8 cellular contexts compared by ENCODE assay signal in genomic region chr15:48541659-48542334, GRCh38.
DNase-seq lines count a peak whose midpoint lies in the region; ATAC-seq, FAIRE-seq and TF ChIP-seq lines count a peak whose summit lies in the region.

No MANE protein-coding gene starts in this region.

- H3K4me3 ChIP-seq in left ventricle myocardium inferior (peak overlapping the region; percentile 0), HepG2 (replicated peaks in 1 of 3; ENCODE audit: insufficient read depth in 1 of 3, low read depth in 2 of 3, low read length in 3 of 3) (no peak overlapping the region), psoas muscle (no peak overlapping the region)

- H3K27ac ChIP-seq in left ventricle myocardium inferior (replicated peaks) (peak overlapping the region; percentile 50), HepG2 (ENCODE audit: extremely low read length, insufficient read depth, low read length) (no peak overlapping the region), psoas muscle (no peak overlapping the region)

- CTCF ChIA-PET in HepG2 (lab: Yijun Ruan, JAX; ENCODE audit: low intra/inter-chr PET ratio, low total read pairs): no interaction called here

- H3K27me3 ChIP-seq in left ventricle myocardium inferior (ENCODE audit: low read depth) (no peaks in the 10 kb centered on the region), HepG2 (ENCODE audit: control insufficient read depth in 1 of 2, insufficient read depth in 2 of 2, low read length in 2 of 2) (no peaks in the 10 kb centered on the region), psoas muscle (ENCODE audit: insufficient read depth in 3 of 3, low read length in 2 of 3) (no peaks in the 10 kb centered on the region)

- no peaks in the 10 kb centered on the region for H3K79me2 ChIP-seq in HepG2 (ENCODE audit: insufficient read depth, low read length)

- peak; percentile 97 for ATAC-seq in GM21786 (IDR thresholded peaks at IDR 0.05; ENCODE audit: unreplicated experiment)
- no peak for ATAC-seq in HepG2
- no peak for ATAC-seq in GM21737 (IDR thresholded peaks at IDR 0.05; ENCODE audit: unreplicated experiment)
- ATAC-seq in psoas muscle: no peak

- no peak for TF ChIP-seq EP300 in HepG2 (IDR thresholded peaks at IDR 0.05; ENCODE audit: low read depth in 2 of 2, low read length in 2 of 2)
- TF ChIP-seq EP300 in HepG2 (CRISPR knock-in tag; IDR thresholded peaks at IDR 0.05; ENCODE audit: borderline replicate concordance): no peak

- H3K9me3 ChIP-seq in left ventricle myocardium inferior (replicated peaks) (no peaks in the 10 kb centered on the region), HepG2 (ENCODE audit: low read length) (no peaks in the 10 kb centered on the region), psoas muscle (no peaks in the 10 kb centered on the region)

- H2AFZ ChIP-seq in HepG2 (ENCODE audit: low read length): no peak overlapping the region

- in situ Hi-C loops in HepG2 (cut with HindIII; ENCODE audit: extremely low pct_ligation_motif_present, low pct_unique_long_range_greater_than_20kb): no loop called here

- no peaks in the 10 kb centered on the region for H3K36me3 ChIP-seq in left ventricle myocardium inferior
- H3K36me3 ChIP-seq in HepG2 (replicated peaks in 1 of 2; ENCODE audit: control insufficient read depth in 1 of 2, insufficient read depth in 2 of 2, low read length in 2 of 2): no peaks in the 10 kb centered on the region
- no peaks in the 10 kb centered on the region for H3K36me3 ChIP-seq in psoas muscle (ENCODE audit: insufficient read depth in 1 of 2, low read depth in 1 of 2)

- POLR2A ChIA-PET in HepG2 (lab: Yijun Ruan, JAX): no interaction called here

- peak; percentile 85 for DNase-seq in GM04504 (ENCODE audit: low read depth)
- DNase-seq in NCI-H2227 treated with DMSO at 0.1 percent for 48 hours (lab: John Stamatoyannopoulos, UW): peak; percentile 51
- no peak for DNase-seq in left ventricle myocardium inferior
- DNase-seq in stimulated activated CD4-positive, alpha-beta T cell treated with anti-CD3 and anti-CD28 coated beads, Interleukin-15, amount 100 ng/mL, for 24 hours: no peak
- no peak for DNase-seq in HepG2 (ENCODE audit: low spot score)
- DNase-seq in psoas muscle: no peak

- no peak for TF ChIP-seq POLR2A in HepG2 (IDR thresholded peaks at IDR 0.05; ENCODE audit: insufficient read depth in 1 of 2, low read depth in 2 of 2, low read length in 2 of 2)

- no peak overlapping the region for H3K4me2 ChIP-seq in HepG2 (ENCODE audit: low read depth, low read length)

- FAIRE-seq in HepG2 (lab: Jason Lieb, UNC): no peak

- H4K20me1 ChIP-seq in HepG2 (ENCODE audit: insufficient read depth, low read length): no peaks in the 10 kb centered on the region

- peaks cover 41% of the 10 kb centered on the region for H3K4me1 ChIP-seq in left ventricle myocardium inferior
- H3K4me1 ChIP-seq in HepG2 (ENCODE audit: insufficient read depth, low read length): no peaks in the 10 kb centered on the region
- no peaks in the 10 kb centered on the region for H3K4me1 ChIP-seq in psoas muscle

- WGBS in HepG2 (ENCODE audit: low lambda C conversion rate): 10% methylated on average over 6 of the region's 6 CpGs
- 13 to 31% (median 15%) methylated on average over 6 of the region's 6 CpGs for WGBS in psoas muscle, 3 donors

- no peak for TF ChIP-seq RAD21 in HepG2 (CRISPR knock-in tag; IDR thresholded peaks at IDR 0.05)

- TF ChIP-seq CTCF in left ventricle myocardium inferior (IDR thresholded peaks at IDR 0.05; ENCODE audit: borderline replicate concordance) (no peak), HepG2 (CRISPR knock-in tag; IDR thresholded peaks at IDR 0.05) (no peak), psoas muscle (IDR thresholded peaks at IDR 0.05) (no peak)

- BruUV-seq in HepG2 (replicated peaks; lab: Mats Ljungman, UMichigan): no TSS peak

- intact Hi-C loops in left ventricle myocardium inferior (cut with micrococcal nuclease) (no loop called here), HepG2 (cut with micrococcal nuclease; ENCODE audit: unreplicated experiment) (no loop called here), psoas muscle (cut with DNase I) (no loop called here)

- no peak overlapping the region for H3K9ac ChIP-seq in HepG2 (ENCODE audit: insufficient read depth, low read depth, low read length)

TF ChIP-seq in HepG2, 621 proteins besides CTCF, POLR2A, EP300 and RAD21:
- TF ChIP-seq GATAD2A (CRISPR knock-in tag; IDR thresholded peaks at IDR 0.05): no peak
- no peak for TF ChIP-seq ZNF562 (CRISPR knock-in tag; IDR thresholded peaks at IDR 0.05; ENCODE audit: borderline replicate concordance)
- no peak for TF ChIP-seq ZMYM3 (CRISPR knock-in tag; IDR thresholded peaks at IDR 0.05)
- no peak for TF ChIP-seq NR2F2 (IDR thresholded peaks at IDR 0.05; ENCODE audit: borderline replicate concordance, low read depth)
- TF ChIP-seq ESRRA (CRISPR knock-in tag; IDR thresholded peaks at IDR 0.05; ENCODE audit: low read depth): no peak
- TF ChIP-seq RFX5 (IDR thresholded peaks at IDR 0.05; ENCODE audit: low read depth, low read length): no peak
- no peak for TF ChIP-seq TAF15 (IDR thresholded peaks at IDR 0.05; ENCODE audit: low read depth, low read length, poor library complexity, severe bottlenecking)
- no peak for TF ChIP-seq RFXAP (CRISPR knock-in tag; IDR thresholded peaks at IDR 0.05; ENCODE audit: borderline replicate concordance)
- TF ChIP-seq NFIC (IDR thresholded peaks at IDR 0.05; ENCODE audit: low read length): no peak
- TF ChIP-seq NFAT5 (CRISPR knock-in tag; IDR thresholded peaks at IDR 0.05): no peak
- no peak for TF ChIP-seq RELA (CRISPR knock-in tag; IDR thresholded peaks at IDR 0.05)
- no peak for TF ChIP-seq MTF2 (CRISPR knock-in tag; IDR thresholded peaks at IDR 0.05; ENCODE audit: borderline replicate concordance)
- TF ChIP-seq ZNF770 (CRISPR knock-in tag; IDR thresholded peaks at IDR 0.05): no peak
- TF ChIP-seq KLF11 (CRISPR knock-in tag; IDR thresholded peaks at IDR 0.05): no peak
- TF ChIP-seq DNMT1 (CRISPR knock-in tag; IDR thresholded peaks at IDR 0.05): no peak
- TF ChIP-seq SPEN (CRISPR knock-in tag; IDR thresholded peaks at IDR 0.05; ENCODE audit: low read depth): no peak

Comparison
In these comparisons a context has a peak if more than half of its experiments do, and no peak if none do; other contexts are left out.
1. DNase-seq: peak in GM04504 (single experiment) and NCI-H2227 treated with DMSO at 0.1 percent for 48 hours (single experiment); none in left ventricle myocardium inferior (single experiment), stimulated activated CD4-positive, alpha-beta T cell treated with anti-CD3 and anti-CD28 coated beads, Interleukin-15, amount 100 ng/mL, for 24 hours (single experiment), HepG2 (single experiment) and psoas muscle (0 of 2).